In the genomic region with DNA sequence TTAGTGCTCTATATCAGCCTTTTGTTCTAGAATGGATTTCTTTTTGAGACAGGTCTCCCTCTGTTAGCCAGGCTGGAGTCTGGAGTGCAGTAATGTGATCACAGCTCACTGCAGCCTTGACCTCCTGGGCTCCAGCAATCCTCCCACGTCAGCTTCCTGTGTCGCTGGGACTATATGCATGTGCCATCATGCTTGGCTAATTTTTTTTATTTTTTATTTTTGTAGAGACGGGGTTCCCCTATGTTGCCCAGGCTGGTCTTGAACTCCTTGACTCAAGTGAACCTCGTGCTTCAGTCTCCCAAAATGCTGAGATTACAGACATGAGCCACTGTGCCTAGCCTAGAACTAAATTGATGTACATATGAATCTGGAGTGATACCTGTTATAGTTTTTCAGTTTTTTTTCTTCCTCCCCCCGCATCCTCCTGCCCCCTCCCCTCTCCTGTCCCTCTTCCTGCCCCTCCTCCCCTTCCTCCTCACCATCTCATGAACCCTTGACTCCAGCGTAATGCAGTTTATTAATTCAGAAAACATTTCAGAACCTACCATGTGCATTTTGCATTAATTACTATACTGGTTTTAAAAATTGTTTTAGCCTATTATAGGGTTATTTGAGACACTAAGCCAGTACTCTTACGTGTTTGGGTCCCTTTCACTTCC, we compare ENCODE assay signal across 11 cellular contexts. TPM values are rescaled to one million over a fixed set of nuclear protein-coding genes. Genes with fewer than 3 reads are reported as not detected.
A peak's percentile ranks its signal among the peaks of the same experiment; 100 is the strongest.
DNase-seq lines count a peak whose midpoint lies in the region; ATAC-seq and TF ChIP-seq lines count a peak whose summit lies in the region.
"Had no signal": no experiment of that assay in that cellular context is flagged by ENCODE, and none has a peak within 500 bp of the region (broad histone marks: within the 10 kb centered on the region; RNA-seq: fewer than 3 reads in every experiment).

No MANE protein-coding gene starts in this region.

- peak in 2 of 5 donors; percentile 38 to 51 for DNase-seq in CD8-positive, alpha-beta memory T cell
- DNase-seq in choroid plexus epithelial cell (ENCODE audit: low read depth) (peak; percentile 40), testis (no peak), sciatic nerve (ENCODE audit: low spot score) (no peak), SIG-M5 treated with dmso at 0.1 percent for 504 hours (lab: John Stamatoyannopoulos, UW; ENCODE audit: unreplicated experiment) (no peak)
- DNase-seq in central memory CD4-positive, alpha-beta T cell = no peak
- DNase-seq: GM23248; stimulated activated CD4-positive, alpha-beta T cell treated with anti-CD3 and anti-CD28 coated beads, Interleukin-4, amount 100 ng/mL, for 4 hours had no signal

- peaks cover 0 to 15% (median 8%) of the 10 kb centered on the region in 3 donors for H3K36me3 Mint-ChIP-seq in CD8-positive, alpha-beta memory T cell

- peaks cover 95% of the 10 kb centered on the region for H3K4me1 ChIP-seq in CD8-positive, alpha-beta memory T cell (ENCODE audit: insufficient read depth, low read length)
- H3K4me1 ChIP-seq in testis = peaks cover 3% of the 10 kb centered on the region

- H3K27ac Mint-ChIP-seq in CD8-positive, alpha-beta memory T cell = peak overlapping the region; percentile 72 to 95 (median 88)

- 67 to 69% methylated on average over 7 of the region's 7 CpGs for WGBS in testis, 2 donors

- intact Hi-C loops in testis (cut with DNase I; ENCODE audit: low total_unique reads) = no loop called here
- intact Hi-C loops in sciatic nerve (cut with DNase I) = no loop called here

- H3K27me3 Mint-ChIP-seq in CD8-positive, alpha-beta memory T cell = no peaks in the 10 kb centered on the region

- no peaks in the 10 kb centered on the region for H3K9me3 Mint-ChIP-seq in CD8-positive, alpha-beta memory T cell

- TF ChIP-seq CTCF in choroid plexus epithelial cell (conservative IDR thresholded peaks at IDR 0.05; ENCODE audit: low read depth, low read length) (no peak), testis (IDR thresholded peaks at IDR 0.05) (no peak)

- TF ChIP-seq POLR2A in testis (IDR thresholded peaks at IDR 0.05) = no peak

- CTCF ChIA-PET in CD8-positive, alpha-beta memory T cell (lab: Charles Lee) = interaction anchor here (1.1 kb wide), 1 partner anchor 93 kb away, joined by 3 read pairs; no protein-coding TSS in a partner anchor

- H3K36me3 ChIP-seq in CD8-positive, alpha-beta memory T cell (ENCODE audit: insufficient read depth, low read length) = no peaks in the 10 kb centered on the region
- H3K36me3 ChIP-seq in testis (ENCODE audit: low read depth, missing control alignments) = no peaks in the 10 kb centered on the region

- peak; percentile 37 for ATAC-seq in GM19397 (IDR thresholded peaks at IDR 0.05; ENCODE audit: unreplicated experiment)
- peak; percentile 42 for ATAC-seq in HG03575 (IDR thresholded peaks at IDR 0.05; ENCODE audit: extremely low read depth, insufficient number of reproducible peaks, low FRiP score, unreplicated experiment)
- no peak for ATAC-seq in sciatic nerve
- ATAC-seq: Right ventricle myocardium inferior had no signal

- no peak overlapping the region for H3K27ac ChIP-seq in CD8-positive, alpha-beta memory T cell (ENCODE audit: low read depth, low read length)
- H3K27ac ChIP-seq in testis = no peak overlapping the region
- H3K27ac ChIP-seq: GM23248 had no signal

- H3K4me1 Mint-ChIP-seq in CD8-positive, alpha-beta memory T cell = peaks cover 93 to 96% (median 96%) of the 10 kb centered on the region in 3 donors

- peak overlapping the region in 6 of 7 donors; percentile 28 to 71 (median 62) for H3K4me3 Mint-ChIP-seq in CD8-positive, alpha-beta memory T cell

- no peaks in the 10 kb centered on the region for H3K27me3 ChIP-seq in CD8-positive, alpha-beta memory T cell (ENCODE audit: insufficient read depth, low read length, poor library complexity, severe bottlenecking)
- H3K27me3 ChIP-seq in testis = no peaks in the 10 kb centered on the region

- POLR2A ChIA-PET in CD8-positive, alpha-beta memory T cell (lab: Charles Lee) = interaction anchor here (0.7 kb wide), 1 partner anchor 47 kb away, joined by 3 read pairs; no protein-coding TSS in a partner anchor

- H3K4me3 ChIP-seq in CD8-positive, alpha-beta memory T cell (ENCODE audit: low read length) = no peak overlapping the region
- no peak overlapping the region for H3K4me3 ChIP-seq in choroid plexus epithelial cell (ENCODE audit: low read depth, low read length)
- no peak overlapping the region for H3K4me3 ChIP-seq in testis
- H3K4me3 ChIP-seq: GM23248 had no signal

- H3K9me3 ChIP-seq in CD8-positive, alpha-beta memory T cell (ENCODE audit: low read length) = no peaks in the 10 kb centered on the region
- no peaks in the 10 kb centered on the region for H3K9me3 ChIP-seq in testis

RNA-seq across cellular contexts. Expression of gene TNFAIP8, which starts 37.4 kb away (rescaled TPM):
- total RNA-seq in CD8-positive, alpha-beta memory T cell = 100 to 1,000 TPM; 295 to 311 TPM
- 207 TPM for polyA plus RNA-seq in CD8-positive, alpha-beta memory T cell
- total RNA-seq in testis (10 to 100 TPM in 1 of 2 donors, 1 to 10 TPM in 1; 6.3 to 14.0 TPM), sciatic nerve (14.6 TPM)
- 8.2 TPM for polyA plus RNA-seq in testis (ENCODE audit: insufficient read depth, low read depth, low replicate concordance)

Comparison
In these comparisons a context has a peak if more than half of its experiments do, and no peak if none do; other contexts are left out.
1. RNA of gene TNFAIP8, which starts 37.4 kb away (total RNA-seq): 295 to 311 TPM in CD8-positive, alpha-beta memory T cell; 14.6 TPM in sciatic nerve (single experiment) and 6.3 to 14.0 TPM in testis; every median in the first group is over 10 times any median in the second.